Comparison of ENCODE assay signal across 9 cellular contexts in the genomic region with DNA sequence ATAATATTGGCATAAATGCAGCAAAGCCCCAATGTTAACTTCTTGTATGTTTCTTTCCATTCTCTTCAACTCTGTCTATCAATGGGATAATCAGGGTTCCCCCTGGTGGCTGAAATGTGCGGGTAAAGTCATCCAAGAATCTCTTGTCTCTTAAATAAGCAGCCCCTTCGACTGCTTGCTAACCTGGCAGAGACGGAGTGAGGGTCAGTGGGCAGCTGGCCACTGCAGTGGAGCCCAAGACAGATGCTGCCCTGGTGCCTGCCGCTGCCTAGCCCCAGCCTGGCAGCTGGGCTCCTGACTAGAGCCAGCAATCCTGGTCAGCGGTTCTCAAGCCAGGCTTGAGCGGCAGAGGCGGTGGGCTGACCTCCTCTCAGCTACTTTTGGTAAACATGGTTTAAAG.
DNase-seq lines count a peak whose midpoint lies in the region; ATAC-seq, FAIRE-seq and TF ChIP-seq lines count a peak whose summit lies in the region.
"Had no signal": no experiment of that assay in that cellular context is flagged by ENCODE, and none has a peak within 500 bp of the region (broad histone marks: within the 10 kb centered on the region; RNA-seq: fewer than 3 reads in every experiment).

No MANE protein-coding gene starts in this region.

- peak; percentile 43 for FAIRE-seq in islet of Langerhans (lab: Jason Lieb, UNC)
- FAIRE-seq: endometrium had no signal

- CTCF ChIA-PET in MCF 10A (lab: Yijun Ruan, JAX), result interaction anchor here (0.6 to 5.1 kb wide), 54 partner anchors 10 to 675 kb away, joined by 3 to 42 read pairs (median 3); no protein-coding TSS in a partner anchor

- BruUV-seq in MCF 10A (replicated peaks; lab: Mats Ljungman, UMichigan), result no TSS peak

- H3K36me3 Mint-ChIP-seq in MCF 10A (ENCODE audit: insufficient read depth, unreplicated experiment), result no peaks in the 10 kb centered on the region

- no peak for ATAC-seq in HG02623 (IDR thresholded peaks at IDR 0.05; ENCODE audit: unreplicated experiment)

- H3K9me3 Mint-ChIP-seq in MCF 10A (ENCODE audit: unreplicated experiment), result no peaks in the 10 kb centered on the region

- no peak overlapping the region for H3K27ac Mint-ChIP-seq in MCF 10A (ENCODE audit: low read depth, unreplicated experiment)

- POLR2A ChIA-PET in MCF 10A (lab: Yijun Ruan, JAX), result interaction anchor here (0.8 kb wide), 1 partner anchor 42 kb away, joined by 3 read pairs; no protein-coding TSS in a partner anchor

- intact Hi-C loops in MCF 10A (cut with micrococcal nuclease), result loop anchor here (1.0 to 5.0 kb wide), 4 partner anchors 75 to 599 kb away; a partner anchor contains a TSS

- peak; percentile 52 for TF ChIP-seq CTCF in MCF 10A (IDR thresholded peaks at IDR 0.05; ENCODE audit: unreplicated experiment)

- peaks cover 11% of the 10 kb centered on the region for H3K4me1 Mint-ChIP-seq in MCF 10A (ENCODE audit: insufficient read depth, unreplicated experiment)

- H3K4me3 Mint-ChIP-seq in MCF 10A (ENCODE audit: unreplicated experiment), result no peak overlapping the region

- no peaks in the 10 kb centered on the region for H3K27me3 Mint-ChIP-seq in MCF 10A (ENCODE audit: insufficient read depth, unreplicated experiment)

- peak; percentile 41 for DNase-seq in activated gamma-delta T cell treated with Interleukin-2 at 50 U/mL for 16 hours
- DNase-seq in activated gamma-delta T cell (lab: John Stamatoyannopoulos, UW), result no peak
- peak; percentile 72 to 79 for DNase-seq in Kasumi-1 (lab: John Stamatoyannopoulos, UW)
- DNase-seq in SK-N-DZ (ENCODE audit: low spot score), result peak; percentile 38
- peak; percentile 75 for DNase-seq in MCF 10A (ENCODE audit: unreplicated experiment)
- DNase-seq in stimulated activated CD4-positive, alpha-beta T cell treated with anti-CD3 and anti-CD28 coated beads, Interleukin-1b, Interleukin-23, amount 100 ng/mL, for 4 hours (ENCODE audit: low read depth in 2 of 2), result peak; percentile 21 to 34
